Comparison of ENCODE assay signal across 9 cellular contexts in genomic region chr3:129688310-129688895, GRCh38.
DNase-seq lines count a peak whose midpoint lies in the region; ATAC-seq, FAIRE-seq and TF ChIP-seq lines count a peak whose summit lies in the region.
"Had no signal": no experiment of that assay in that cellular context is flagged by ENCODE, and none has a peak within 500 bp of the region (broad histone marks: within the 10 kb centered on the region; RNA-seq: fewer than 3 reads in every experiment).

No MANE protein-coding gene starts in this region.

- peak overlapping the region; percentile 52 for H3K27ac ChIP-seq in GM23248
- peak overlapping the region; percentile 68 to 81 for H3K27ac ChIP-seq in right atrium auricular region

- peak overlapping the region; percentile 57 for H3K4me3 Mint-ChIP-seq in WTC11

- peaks cover 13% of the 10 kb centered on the region; the same call in 1 of the 2 replicates for H3K79me2 ChIP-seq in GM23248 (ENCODE audit: insufficient read depth)

- H3K27ac Mint-ChIP-seq in WTC11: peak overlapping the region; percentile 68

- H4K20me1 ChIP-seq in GM23248 (ENCODE audit: insufficient read depth): no peaks in the 10 kb centered on the region

- POLR2A ChIA-PET in WTC11 (lab: Charles Lee): interaction anchor here (0.9 kb wide), 1 partner anchor 141 kb away, joined by 3 read pairs; no protein-coding TSS in a partner anchor

- H3F3A ChIP-seq in GM23248 (ENCODE audit: insufficient read depth): 0 out of 2 replicates have a peak, but pooled peaks cover 7% of the 10 kb centered on the region

- intact Hi-C loops in posterior cingulate gyrus (cut with DNase I): loop anchor here (5.0 kb wide), 1 partner anchor 36 kb away; no protein-coding TSS in a partner anchor

- no peaks in the 10 kb centered on the region for H3K9me3 Mint-ChIP-seq in WTC11

- H3K4me3 ChIP-seq in GM23248 (peak overlapping the region; percentile 75), right atrium auricular region (peak overlapping the region; percentile 23 to 47)

- no peaks in the 10 kb centered on the region for H3K9me2 ChIP-seq in GM23248 (ENCODE audit: insufficient read depth)

- FAIRE-seq in HTR-8/SVneo (lab: Jason Lieb, UNC): no peak
- FAIRE-seq: colon had no signal

- no peaks in the 10 kb centered on the region for H3K9me3 ChIP-seq in GM23248 (ENCODE audit: low read depth)
- no peaks in the 10 kb centered on the region for H3K9me3 ChIP-seq in right atrium auricular region

- 5 to 6% methylated on average over 11 of the region's 11 CpGs for WGBS in GM23248 (ENCODE audit: low coverage in 1 of 2, low lambda C conversion rate in 2 of 2, missing lambda C conversion rate in 2 of 2), 2 experiments

- peaks cover 66% of the 10 kb centered on the region for H3K4me1 Mint-ChIP-seq in WTC11

- CTCF ChIA-PET in WTC11 (lab: Charles Lee): interaction anchor here (0.8 to 1.6 kb wide), 9 partner anchors 13 to 198 kb away, joined by 3 to 7 read pairs (median 3); no protein-coding TSS in a partner anchor

- no peaks in the 10 kb centered on the region for H3K36me3 Mint-ChIP-seq in WTC11

- ATAC-seq in WTC11: peak; percentile 70
- no peak for ATAC-seq in GM18498 (IDR thresholded peaks at IDR 0.05; ENCODE audit: unreplicated experiment)
- ATAC-seq in HG03460 (IDR thresholded peaks at IDR 0.05; ENCODE audit: unreplicated experiment): no peak
- ATAC-seq in HG03520 (IDR thresholded peaks at IDR 0.05; ENCODE audit: unreplicated experiment): no peak

- in situ Hi-C loops in GM23248 (cut with MboI): no loop called here

- H3K36me3 ChIP-seq in GM23248 (ENCODE audit: low read depth): no peaks in the 10 kb centered on the region
- H3K36me3 ChIP-seq in right atrium auricular region: no peaks in the 10 kb centered on the region

- peak overlapping the region; percentile 65 for H3K9ac ChIP-seq in GM23248

- no peaks in the 10 kb centered on the region for H3K27me3 Mint-ChIP-seq in WTC11 (ENCODE audit: low read depth)

- H3K27me3 ChIP-seq in GM23248 (replicated peaks; ENCODE audit: insufficient read depth) (no peaks in the 10 kb centered on the region), right atrium auricular region (no peaks in the 10 kb centered on the region)

- H3K4me1 ChIP-seq in GM23248 (ENCODE audit: insufficient read depth) (peaks cover 8% of the 10 kb centered on the region; the same call in 1 of the 2 replicates), right atrium auricular region (peaks cover 0 to 39% of the 10 kb centered on the region in 2 donors)

- peak overlapping the region; percentile 75 for H3K4me2 ChIP-seq in GM23248 (ENCODE audit: unreplicated experiment)

- H2AFZ ChIP-seq in GM23248: peak overlapping the region; percentile 61

- no peak for TF ChIP-seq CTCF in WTC11 (IDR thresholded peaks at IDR 0.05)
- TF ChIP-seq CTCF in right atrium auricular region (IDR thresholded peaks at IDR 0.05): no peak

- DNase-seq in GM23248 (peak; percentile 87), WTC11 (ENCODE audit: low spot score) (peak; percentile 68), right atrium auricular region (ENCODE audit: low spot score) (peak; percentile 88), posterior cingulate gyrus (peak; percentile 82 to 98 (median 88)), HTR-8/SVneo (ENCODE audit: insufficient read length, low spot score) (no peak)

TF ChIP-seq in WTC11, 78 proteins besides CTCF, POLR2A, EP300 and RAD21:
- TF ChIP-seq ATF1 (CRISPR knock-in tag; IDR thresholded peaks at IDR 0.05) (no peak), FOXP1 (CRISPR knock-in tag; IDR thresholded peaks at IDR 0.05; ENCODE audit: borderline replicate concordance) (no peak), ATF2 (CRISPR knock-in tag; IDR thresholded peaks at IDR 0.05; ENCODE audit: borderline replicate concordance, low read depth) (no peak), SMAD4 (CRISPR knock-in tag; IDR thresholded peaks at IDR 0.05) (no peak), E2F5 (CRISPR knock-in tag; IDR thresholded peaks at IDR 0.05) (no peak), ZNF423 (CRISPR knock-in tag; IDR thresholded peaks at IDR 0.05) (no peak), ESRRA (CRISPR knock-in tag; IDR thresholded peaks at IDR 0.05; ENCODE audit: borderline replicate concordance) (no peak), ZNF281 (CRISPR knock-in tag; IDR thresholded peaks at IDR 0.05) (no peak), OVOL2 (CRISPR knock-in tag; IDR thresholded peaks at IDR 0.05; ENCODE audit: borderline replicate concordance) (no peak), ZMAT4 (CRISPR knock-in tag; IDR thresholded peaks at IDR 0.05) (no peak), ZNF671 (CRISPR knock-in tag; IDR thresholded peaks at IDR 0.05) (no peak)
- TF ChIP-seq, protein P1, sequence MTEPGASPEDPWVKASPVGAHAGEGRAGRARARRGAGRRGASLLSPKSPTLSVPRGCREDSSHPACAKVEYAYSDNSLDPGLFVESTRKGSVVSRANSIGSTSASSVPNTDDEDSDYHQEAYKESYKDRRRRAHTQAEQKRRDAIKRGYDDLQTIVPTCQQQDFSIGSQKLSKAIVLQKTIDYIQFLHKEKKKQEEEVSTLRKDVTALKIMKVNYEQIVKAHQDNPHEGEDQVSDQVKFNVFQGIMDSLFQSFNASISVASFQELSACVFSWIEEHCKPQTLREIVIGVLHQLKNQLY (CRISPR knock-in tag; IDR thresholded peaks at IDR 0.05): no peak
